In genomic region chr15:74695597-74696397, GRCh38 we compare ENCODE assay signal across 1 cellular context.
TF ChIP-seq lines count a peak whose summit lies in the region.

TSS of gene EDC3 (minus strand) at chr15:74696024. CDS start at chr15:74675124, 20,900 bp downstream.

TF ChIP-seq in WTC11, 78 proteins besides CTCF, POLR2A, EP300 and RAD21 (continued from another document):
- TF ChIP-seq ARID4B (CRISPR knock-in tag; IDR thresholded peaks at IDR 0.05; ENCODE audit: borderline replicate concordance) (peak; percentile 80; the same call in 1 of the 2 replicates), USF2 (CRISPR knock-in tag; IDR thresholded peaks at IDR 0.05) (no peak), JUN (CRISPR knock-in tag; IDR thresholded peaks at IDR 0.05) (peak; percentile 52; the same call in 1 of the 2 replicates), ZNF281 (CRISPR knock-in tag; IDR thresholded peaks at IDR 0.05) (no peak), MYBL2 (CRISPR knock-in tag; IDR thresholded peaks at IDR 0.05) (no peak)
